Comparison of ENCODE assay signal across 11 cellular contexts in genomic region chr13:106100261-106100919, GRCh38.
DNase-seq lines count a peak whose midpoint lies in the region; ATAC-seq and TF ChIP-seq lines count a peak whose summit lies in the region.
"Had no signal": no experiment of that assay in that cellular context is flagged by ENCODE, and none has a peak within 500 bp of the region (broad histone marks: within the 10 kb centered on the region; RNA-seq: fewer than 3 reads in every experiment).

No MANE protein-coding gene starts in this region.

- H4K20me1 ChIP-seq in smooth muscle cell (ENCODE audit: low read depth) = no peaks in the 10 kb centered on the region

- H3K36me3 ChIP-seq in smooth muscle cell (ENCODE audit: low read depth) = no peaks in the 10 kb centered on the region

- peaks cover 42% of the 10 kb centered on the region for H3K4me1 ChIP-seq in smooth muscle cell (ENCODE audit: low read depth)
- H3K4me1 ChIP-seq: parathyroid adenoma had no signal

- peak overlapping the region; percentile 60 for H2AFZ ChIP-seq in smooth muscle cell (ENCODE audit: low read depth)
- H2AFZ ChIP-seq: parathyroid adenoma had no signal

- H3K9ac ChIP-seq in smooth muscle cell (ENCODE audit: low read depth) = peak overlapping the region; percentile 56
- H3K9ac ChIP-seq: parathyroid adenoma had no signal

- peak; percentile 9 for DNase-seq in DMS153 treated with DMSO at 0.1 percent for 48 hours (lab: John Stamatoyannopoulos, UW; ENCODE audit: unreplicated experiment)
- no peak for DNase-seq in DMS153 (lab: John Stamatoyannopoulos, UW)
- peak; percentile 66 for DNase-seq in NCI-H69 (lab: John Stamatoyannopoulos, UW)
- no peak for DNase-seq in left ventricle myocardium superior
- DNase-seq in smooth muscle cell (lab: John Stamatoyannopoulos, UW; ENCODE audit: unreplicated experiment) = no peak
- no peak for DNase-seq in glomerular visceral epithelial cell (ENCODE audit: extremely low spot score)
- DNase-seq: MM.1S had no signal

- H3K4me2 ChIP-seq in smooth muscle cell = peak overlapping the region; percentile 72

- H3K27me3 ChIP-seq in smooth muscle cell (ENCODE audit: low read depth) = no peaks in the 10 kb centered on the region

- 21% methylated on average over 7 of the region's 7 CpGs for WGBS in smooth muscle cell (ENCODE audit: low lambda C conversion rate)

- intact Hi-C loops in left ventricle myocardium superior (cut with micrococcal nuclease) = no loop called here

- no peak for TF ChIP-seq CTCF in smooth muscle cell (IDR thresholded peaks at IDR 0.05; ENCODE audit: borderline replicate concordance, insufficient read depth, poor library complexity, severe bottlenecking)

- peak; percentile 53 for ATAC-seq in left ventricle myocardium superior
- ATAC-seq in HG03439 (IDR thresholded peaks at IDR 0.05; ENCODE audit: unreplicated experiment) = no peak
- ATAC-seq in GM21367 (IDR thresholded peaks at IDR 0.05; ENCODE audit: unreplicated experiment) = no peak

- H3K27ac ChIP-seq in smooth muscle cell (ENCODE audit: low read depth) = peak overlapping the region; percentile 89
- H3K27ac ChIP-seq: 22Rv1, parathyroid adenoma had no signal

- no peaks in the 10 kb centered on the region for H3K79me2 ChIP-seq in smooth muscle cell (ENCODE audit: low read depth)
- H3K79me2 ChIP-seq: parathyroid adenoma had no signal

- H3K4me3 ChIP-seq in smooth muscle cell = no peak overlapping the region

- no peaks in the 10 kb centered on the region for H3K9me3 ChIP-seq in smooth muscle cell (replicated peaks; ENCODE audit: low read depth)

- peaks cover 11% of the 10 kb centered on the region for H3F3A ChIP-seq in smooth muscle cell (ENCODE audit: low read depth)

Comparison
In these comparisons a context has a peak if more than half of its experiments do, and no peak if none do; other contexts are left out.
1. DNase-seq: peak in DMS153 treated with DMSO at 0.1 percent for 48 hours (single experiment) and NCI-H69 (single experiment); none in DMS153 (single experiment), left ventricle myocardium superior (single experiment), smooth muscle cell (single experiment) and glomerular visceral epithelial cell (single experiment).